ENCODE assay signal across 11 cellular contexts in genomic region chr10:78304091-78305045, GRCh38.
DNase-seq lines count a peak whose midpoint lies in the region; ATAC-seq and TF ChIP-seq lines count a peak whose summit lies in the region.
"Had no signal": no experiment of that assay in that cellular context is flagged by ENCODE, and none has a peak within 500 bp of the region (broad histone marks: within the 10 kb centered on the region; RNA-seq: fewer than 3 reads in every experiment).

No MANE protein-coding gene starts in this region.

- POLR2A ChIA-PET in activated CD8-positive, alpha-beta T cell treated with anti-CD3 and anti-CD28 coated beads, Interleukin-2, amount 10 ng/mL, durations not matched to agents 7 days and 5 days (lab: Charles Lee): interaction anchor here (0.8 to 1.1 kb wide), 2 partner anchors 14 to 276 kb away, joined by 3 to 4 read pairs; no protein-coding TSS in a partner anchor

- H3K4me1 Mint-ChIP-seq in naive B cell: peaks cover 16 to 41% (median 18%) of the 10 kb centered on the region in 3 donors
- H3K4me1 Mint-ChIP-seq in type B pancreatic cell (ENCODE audit: unreplicated experiment): peaks cover 20% of the 10 kb centered on the region
- peaks cover 34% of the 10 kb centered on the region for H3K4me1 Mint-ChIP-seq in activated CD8-positive, alpha-beta T cell treated with anti-CD3 and anti-CD28 coated beads, Interleukin-2, amount 10 ng/mL, durations not matched to agents 7 days and 5 days (ENCODE audit: low read depth)

- peaks cover 3 to 23% (median 11%) of the 10 kb centered on the region in 9 donors for H3K4me1 ChIP-seq in heart right ventricle

- DNase-seq in cardiac septum (ENCODE audit: low spot score): peak; percentile 66
- DNase-seq in heart right ventricle: no peak
- DNase-seq in naive B cell: no peak
- peak; percentile 58 for DNase-seq in type B pancreatic cell (ENCODE audit: extremely low spot score, unreplicated experiment)
- no peak for DNase-seq in activated CD8-positive, alpha-beta T cell treated with anti-CD3 and anti-CD28 coated beads, Interleukin-2, amount 10 ng/mL, durations not matched to agents 7 days and 5 days
- DNase-seq in activated CD4-positive, alpha-beta T cell treated with anti-CD3 and anti-CD28 coated beads, Interleukin-2, amount 50 U/mL, for 48 hours: no peak
- DNase-seq: COR-L47, SW 1271 had no signal

- no peaks in the 10 kb centered on the region for H3K36me3 Mint-ChIP-seq in naive B cell
- no peaks in the 10 kb centered on the region for H3K36me3 Mint-ChIP-seq in type B pancreatic cell
- H3K36me3 Mint-ChIP-seq in activated CD8-positive, alpha-beta T cell treated with anti-CD3 and anti-CD28 coated beads, Interleukin-2, amount 10 ng/mL, durations not matched to agents 7 days and 5 days (ENCODE audit: low read depth): peaks cover 2% of the 10 kb centered on the region

- H3K27ac ChIP-seq in heart right ventricle: peak overlapping the region in 1 of 10 donors; percentile 20
- peak overlapping the region; percentile 80 for H3K27ac ChIP-seq in angular gyrus (ENCODE audit: low read depth, low read length)

- H3K9me3 Mint-ChIP-seq in naive B cell (peaks cover 0 to 3% (median 0%) of the 10 kb centered on the region in 7 donors), type B pancreatic cell (peaks cover 10% of the 10 kb centered on the region)
- peaks cover 5% of the 10 kb centered on the region for H3K9me3 Mint-ChIP-seq in activated CD8-positive, alpha-beta T cell treated with anti-CD3 and anti-CD28 coated beads, Interleukin-2, amount 10 ng/mL, durations not matched to agents 7 days and 5 days (ENCODE audit: insufficient read depth)

- WGBS in heart right ventricle, 2 donors: 86 to 88% methylated on average over 12 of the region's 12 CpGs

- ATAC-seq in heart right ventricle (no peak), naive B cell (ENCODE audit: low read depth in 2 of 2) (no peak), HG03571 (IDR thresholded peaks at IDR 0.05; ENCODE audit: unreplicated experiment) (no peak)
- no peak for ATAC-seq in activated CD8-positive, alpha-beta T cell treated with anti-CD3 and anti-CD28 coated beads, Interleukin-2, amount 10 ng/mL, durations not matched to agents 7 days and 5 days

- no peaks in the 10 kb centered on the region for H3K36me3 ChIP-seq in heart right ventricle

- no peak overlapping the region for H3K4me3 ChIP-seq in heart right ventricle

- H3K27ac Mint-ChIP-seq in naive B cell (peak overlapping the region in 5 of 6 donors; percentile 35 to 93 (median 86)), type B pancreatic cell (no peak overlapping the region)
- H3K27ac Mint-ChIP-seq in activated CD8-positive, alpha-beta T cell treated with anti-CD3 and anti-CD28 coated beads, Interleukin-2, amount 10 ng/mL, durations not matched to agents 7 days and 5 days: no peak overlapping the region
- H3K27ac Mint-ChIP-seq: activated naive CD4-positive, alpha-beta T cell treated with anti-CD3 and anti-CD28 coated beads, Interleukin-2, amount 50 U/mL, for 72 hours had no signal

- no peak for TF ChIP-seq CTCF in heart right ventricle (IDR thresholded peaks at IDR 0.05)
- no peak for TF ChIP-seq CTCF in type B pancreatic cell (conservative IDR thresholded peaks at IDR 0.05)

- CTCF ChIA-PET in activated CD8-positive, alpha-beta T cell treated with anti-CD3 and anti-CD28 coated beads, Interleukin-2, amount 10 ng/mL, durations not matched to agents 7 days and 5 days (lab: Charles Lee): interaction anchor here (0.7 to 3.8 kb wide), 5 partner anchors 9 to 257 kb away, joined by 3 to 21 read pairs (median 3); no protein-coding TSS in a partner anchor

- H3K4me3 Mint-ChIP-seq in naive B cell (peak overlapping the region in 7 of 8 donors; percentile 2 to 97 (median 63)), type B pancreatic cell (peak overlapping the region; percentile 53)
- no peak overlapping the region for H3K4me3 Mint-ChIP-seq in activated CD8-positive, alpha-beta T cell treated with anti-CD3 and anti-CD28 coated beads, Interleukin-2, amount 10 ng/mL, durations not matched to agents 7 days and 5 days

- intact Hi-C loops in cardiac septum (cut with DNase I) (loop anchor here (5.0 kb wide), 2 partner anchors 353 to 763 kb away; partner anchors contain the start of gene ZMIZ1), heart right ventricle (cut with DNase I) (loop anchor here in 9 of 10 donors (5.0 to 10.0 kb wide), 10 partner anchors 87 to 890 kb away; partner anchors contain the start of gene ZMIZ1 (in 2 of the 9))

- no peaks in the 10 kb centered on the region for H3K27me3 ChIP-seq in heart right ventricle

- H3K27me3 Mint-ChIP-seq in naive B cell: peaks cover 0 to 4% (median 0%) of the 10 kb centered on the region in 3 donors
- peaks cover 4% of the 10 kb centered on the region for H3K27me3 Mint-ChIP-seq in type B pancreatic cell
- H3K27me3 Mint-ChIP-seq in activated CD8-positive, alpha-beta T cell treated with anti-CD3 and anti-CD28 coated beads, Interleukin-2, amount 10 ng/mL, durations not matched to agents 7 days and 5 days (ENCODE audit: low read depth): peaks cover 28% of the 10 kb centered on the region

- H3K9me3 ChIP-seq in heart right ventricle: peaks cover 0 to 9% (median 0%) of the 10 kb centered on the region in 11 donors

Comparison
In these comparisons a context has a peak if more than half of its experiments do, and no peak if none do; other contexts are left out.
1. DNase-seq: peak in cardiac septum (single experiment) and type B pancreatic cell (single experiment); none in heart right ventricle (0 of 2), naive B cell (single experiment), activated CD8-positive, alpha-beta T cell treated with anti-CD3 and anti-CD28 coated beads, Interleukin-2, amount 10 ng/mL, durations not matched to agents 7 days and 5 days (single experiment) and activated CD4-positive, alpha-beta T cell treated with anti-CD3 and anti-CD28 coated beads, Interleukin-2, amount 50 U/mL, for 48 hours (0 of 2).
2. H3K27ac Mint-ChIP-seq: peak in naive B cell (5 of 6); none in type B pancreatic cell (single experiment) and activated CD8-positive, alpha-beta T cell treated with anti-CD3 and anti-CD28 coated beads, Interleukin-2, amount 10 ng/mL, durations not matched to agents 7 days and 5 days (single experiment).